ENCODE assay signal across 2 cellular contexts in genomic region chr9:113616716-113617496, GRCh38.
TF ChIP-seq lines count a peak whose summit lies in the region.

No MANE protein-coding gene starts in this region.

TF ChIP-seq in SK-N-SH, 30 proteins besides CTCF, POLR2A, EP300 and RAD21 (continued from another document):
- TF ChIP-seq IRF3 (IDR thresholded peaks at IDR 0.05; ENCODE audit: low read depth, low read length) (no peak), POLR2AphosphoS5 (IDR thresholded peaks at IDR 0.05; ENCODE audit: low read depth, low read length) (no peak), PBX3 (IDR thresholded peaks at IDR 0.05) (no peak), FOXM1 (IDR thresholded peaks at IDR 0.05; ENCODE audit: low read depth) (no peak), NFIC (IDR thresholded peaks at IDR 0.05; ENCODE audit: borderline replicate concordance) (no peak), JUND (IDR thresholded peaks at IDR 0.05) (no peak), ELF1 (IDR thresholded peaks at IDR 0.05) (no peak)

TF ChIP-seq in SK-N-SH treated with all-trans-retinoic acid at 6 μM for 48 hours, 23 proteins besides CTCF, POLR2A, EP300 and RAD21:
- TF ChIP-seq CREB5 (CRISPR knock-in tag; IDR thresholded peaks at IDR 0.05; ENCODE audit: low read depth) (no peak), ZNF565 (CRISPR knock-in tag; conservative IDR thresholded peaks at IDR 0.05; ENCODE audit: low read depth) (no peak), CSRNP3 (CRISPR knock-in tag; IDR thresholded peaks at IDR 0.05) (no peak)
